ENCODE assay signal across 8 cellular contexts in genomic region chr10:38094158-38094922, GRCh38. TPM values are rescaled to one million over a fixed set of nuclear protein-coding genes. Genes with fewer than 3 reads are reported as not detected.
DNase-seq lines count a peak whose midpoint lies in the region; ATAC-seq and TF ChIP-seq lines count a peak whose summit lies in the region.

TSS of gene ZNF37A (plus strand) at chr10:38094337. CDS start at chr10:38096618, 2,281 bp downstream.

- H3K4me1 Mint-ChIP-seq in WTC11: peaks cover 3% of the 10 kb centered on the region
- H3K4me1 Mint-ChIP-seq in immature natural killer cell: peaks cover 35 to 49% of the 10 kb centered on the region in 2 donors

- peaks cover 61% of the 10 kb centered on the region for H3K36me3 Mint-ChIP-seq in WTC11
- H3K36me3 Mint-ChIP-seq in immature natural killer cell: peaks cover 31 to 38% (median 38%) of the 10 kb centered on the region in 3 donors

- POLR2A ChIA-PET in AG04450 (lab: Yijun Ruan, JAX): no interaction called here
- POLR2A ChIA-PET in WTC11 (lab: Charles Lee): no interaction called here

- H3K9me3 Mint-ChIP-seq in WTC11 (peaks cover 60% of the 10 kb centered on the region), immature natural killer cell (no peaks in the 10 kb centered on the region)

- CTCF ChIA-PET in AG04450 (lab: Charles Lee): interaction anchor here (0.7 kb wide), 1 partner anchor 117 kb away, joined by 7 read pairs; no protein-coding TSS in a partner anchor
- CTCF ChIA-PET in WTC11 (lab: Charles Lee): no interaction called here

- peaks cover 0 to 38% (median 30%) of the 10 kb centered on the region in 6 donors for H3K36me3 ChIP-seq in spleen

- H3K9me3 ChIP-seq in AG04450 (ENCODE audit: control insufficient read depth, insufficient read depth, low read length) (no peaks in the 10 kb centered on the region; the same call in 1 of the 2 replicates), spleen (peaks cover 0 to 11% (median 6%) of the 10 kb centered on the region in 8 donors)

- intact Hi-C loops in spleen (cut with DNase I; ENCODE audit: low total_unique reads): loop anchor here (10.0 kb wide), 3 partner anchors 80 to 240 kb away; partner anchors contain the start of genes ZNF248, ZNF25 and ZNF33A

- H3K4me3 ChIP-seq in AG04450 (ENCODE audit: low read depth, low read length): peak within 1 kb of the TSS; percentile 87
- H3K4me3 ChIP-seq in cardiac fibroblast (replicated peaks in 1 of 2; ENCODE audit: low read depth in 2 of 2, low read length in 2 of 2): peak within 1 kb of the TSS; percentile 62 to 87
- H3K4me3 ChIP-seq in spleen: peak within 1 kb of the TSS; percentile 64 to 85 (median 76)

- H3K4me3 Mint-ChIP-seq in WTC11: peak within 1 kb of the TSS; percentile 67
- peak within 1 kb of the TSS; percentile 90 to 97 (median 93) for H3K4me3 Mint-ChIP-seq in immature natural killer cell

- peaks cover 5 to 28% (median 18%) of the 10 kb centered on the region in 6 donors for H3K4me1 ChIP-seq in spleen

- H3K27ac Mint-ChIP-seq in WTC11: no peak within 1 kb of the TSS
- peak within 1 kb of the TSS; percentile 87 to 99 (median 95) for H3K27ac Mint-ChIP-seq in immature natural killer cell

- peak; percentile 97 for ATAC-seq in GM18909 (IDR thresholded peaks at IDR 0.05; ENCODE audit: poor library complexity, unreplicated experiment)
- ATAC-seq in HG03175 (IDR thresholded peaks at IDR 0.05; ENCODE audit: unreplicated experiment): peak; percentile 97
- peak; percentile 94 for ATAC-seq in WTC11

- no peak for TF ChIP-seq CTCF in AG04450 (IDR thresholded peaks at IDR 0.05; ENCODE audit: low read depth, low read length)
- TF ChIP-seq CTCF in WTC11 (IDR thresholded peaks at IDR 0.05): no peak
- TF ChIP-seq CTCF in cardiac fibroblast (IDR thresholded peaks at IDR 0.05; ENCODE audit: low read depth, low read length): no peak
- TF ChIP-seq CTCF in spleen (IDR thresholded peaks at IDR 0.05 in 8 of 11, conservative IDR thresholded peaks at IDR 0.05 in 3 of 11): peak in 4 of 11 experiments; percentile 5 to 39 (median 24)

- TF ChIP-seq POLR2A in spleen (IDR thresholded peaks at IDR 0.05): peak in 1 of 3 donors; percentile 33

- H3K27me3 ChIP-seq in AG04450 (ENCODE audit: control insufficient read depth, insufficient read depth, low read length) (no peaks in the 10 kb centered on the region), spleen (replicated peaks in 1 of 7) (no peaks in the 10 kb centered on the region)

- H3K27me3 Mint-ChIP-seq in WTC11 (ENCODE audit: low read depth): peaks cover 18% of the 10 kb centered on the region
- peaks cover 0 to 4% (median 3%) of the 10 kb centered on the region in 3 donors for H3K27me3 Mint-ChIP-seq in immature natural killer cell (ENCODE audit: low read depth in 3 of 3)

- H3K27ac ChIP-seq in AG04450 (ENCODE audit: low read depth, low read length) (peak within 1 kb of the TSS; percentile 81), spleen (peak within 1 kb of the TSS; percentile 84 to 92 (median 86))

- 0 to 1% (median 0%) methylated on average over 31 to 59 of the region's 59 CpGs for WGBS in spleen, 5 donors

- DNase-seq in AG04450 (ENCODE audit: low read depth, low spot score): peak; percentile 90
- DNase-seq in NCI-H226: peak; percentile 96
- peak; percentile 66 for DNase-seq in WTC11 (ENCODE audit: low spot score)
- DNase-seq in cardiac fibroblast (ENCODE audit: low read depth in 2 of 2): peak; percentile 97 to 98
- peak; percentile 78 to 85 (median 83) for DNase-seq in immature natural killer cell
- DNase-seq in spleen: peak; percentile 97

TF ChIP-seq in WTC11, 78 proteins besides CTCF, POLR2A, EP300 and RAD21:
- TF ChIP-seq ZNF423 (CRISPR knock-in tag; IDR thresholded peaks at IDR 0.05) (no peak), ATF3 (CRISPR knock-in tag; conservative IDR thresholded peaks at IDR 0.05) (no peak), TCF7 (CRISPR knock-in tag; IDR thresholded peaks at IDR 0.05; ENCODE audit: low read depth) (no peak)
TF ChIP-seq in WTC11: peak in this region for 0.

RNA-seq across cellular contexts. Expression of gene ZNF37A, which starts in this region (rescaled TPM):
- 7.9 and 10.7 TPM in 2 replicates for polyA plus RNA-seq in AG04450 (2011; rRNA removed)
- polyA minus RNA-seq in AG04450 (2011; rRNA and poly(A)+ RNA removed): 28.5 and 30.3 TPM in 2 replicates
- 4.4 to 8.8 TPM (median 6.4 TPM) in 3 replicates for total RNA-seq in WTC11 (2021)
- polyA plus RNA-seq in immature natural killer cell: 1 to 10 TPM in 2 of 3 donors, under 1 TPM in 1; 0.77 to 5.1 (median 1.8) TPM
- total RNA-seq in spleen: 10 to 100 TPM; 16.7 to 31.2 (median 23.2) TPM
- 1 to 10 TPM; 3.1 to 4.9 (median 3.6) TPM for polyA plus RNA-seq in spleen

Comparison
In these comparisons a context has a peak if more than half of its experiments do, and no peak if none do; other contexts are left out.
1. Peak in every context shown above with its lines: DNase-seq, ATAC-seq, H3K4me3 ChIP-seq and H3K27ac ChIP-seq.